Comparison of ENCODE assay signal across 24 cellular contexts in genomic region chr2:42129947-42130346, GRCh38. TPM values are rescaled to one million over a fixed set of nuclear protein-coding genes. Genes with fewer than 3 reads are reported as not detected.
DNase-seq lines count a peak whose midpoint lies in the region; ATAC-seq and TF ChIP-seq lines count a peak whose summit lies in the region.
"Had no signal": no experiment of that assay in that cellular context is flagged by ENCODE, and none has a peak within 500 bp of the region (broad histone marks: within the 10 kb centered on the region; RNA-seq: fewer than 3 reads in every experiment).

No MANE protein-coding gene starts in this region.

- peak overlapping the region; percentile 55 for H3K27ac Mint-ChIP-seq in activated CD4-positive, alpha-beta T cell treated with anti-CD3 and anti-CD28 coated beads for 36 hours
- H3K27ac Mint-ChIP-seq in effector memory CD8-positive, alpha-beta T cell, result peak overlapping the region; percentile 96 to 98

- H3K9me3 Mint-ChIP-seq in activated CD4-positive, alpha-beta T cell treated with anti-CD3 and anti-CD28 coated beads for 36 hours (ENCODE audit: low read depth), result no peaks in the 10 kb centered on the region
- H3K9me3 Mint-ChIP-seq in effector memory CD8-positive, alpha-beta T cell, result no peaks in the 10 kb centered on the region
- H3K9me3 Mint-ChIP-seq: activated CD4-positive, alpha-beta T cell treated with anti-CD3 and anti-CD28 coated beads, Interleukin-2, amount 10 ng/mL, durations not matched to agents 7 days and 5 days; activated naive CD4-positive, alpha-beta T cell treated with anti-CD3 and anti-CD28 coated beads, Interleukin-2, amount 10 ng/mL, durations not matched to agents 7 days and 5 days; activated T-cell treated with anti-CD3 and anti-CD28 coated beads, Interleukin-2, amount 50 U/mL, for 24 hours; IgD-negative memory B cell had no signal

- peaks cover 48% of the 10 kb centered on the region for H3F3A ChIP-seq in MM.1S (ENCODE audit: insufficient read depth, low read length)

- intact Hi-C loops in activated CD4-positive, alpha-beta T cell treated with anti-CD3 and anti-CD28 coated beads for 36 hours (cut with DNase I, micrococcal nuclease), result loop anchor here in 1 of 2 experiments (2.0 kb wide), 1 partner anchor 13 kb away; no protein-coding TSS in a partner anchor

- H3K4me1 Mint-ChIP-seq in activated CD4-positive, alpha-beta T cell treated with anti-CD3 and anti-CD28 coated beads for 36 hours, result peaks cover 86% of the 10 kb centered on the region
- H3K4me1 Mint-ChIP-seq in effector memory CD8-positive, alpha-beta T cell (ENCODE audit: low read depth in 2 of 2), result peaks cover 69 to 86% of the 10 kb centered on the region in 2 donors

- POLR2A ChIA-PET in activated CD4-positive, alpha-beta T cell treated with anti-CD3 and anti-CD28 coated beads for 36 hours (lab: Charles Lee), result interaction anchor here (0.6 kb wide), 1 partner anchor 48 kb away, joined by 3 read pairs; no protein-coding TSS in a partner anchor

- H3K4me1 ChIP-seq in MM.1S (ENCODE audit: low read length), result peaks cover 64% of the 10 kb centered on the region
- H3K4me1 ChIP-seq in parathyroid adenoma, result peaks cover 60% of the 10 kb centered on the region
- H3K4me1 ChIP-seq in Karpas-422 (ENCODE audit: low read length), result peaks cover 67% of the 10 kb centered on the region

- H3K36me3 ChIP-seq in MM.1S (replicated peaks; ENCODE audit: insufficient read depth, low read length) (no peaks in the 10 kb centered on the region), parathyroid adenoma (ENCODE audit: control insufficient read depth, insufficient read depth, low read length) (no peaks in the 10 kb centered on the region), Karpas-422 (ENCODE audit: insufficient read depth, low read length) (no peaks in the 10 kb centered on the region)
- H3K36me3 ChIP-seq: uterus had no signal

- H3K9me3 ChIP-seq in MM.1S (replicated peaks; ENCODE audit: insufficient read depth, low read length) (no peaks in the 10 kb centered on the region), parathyroid adenoma (ENCODE audit: control insufficient read depth, low read length) (no peaks in the 10 kb centered on the region), Karpas-422 (ENCODE audit: low read length) (no peaks in the 10 kb centered on the region)
- H3K9me3 ChIP-seq: psoas muscle, uterus had no signal

- no peak overlapping the region for H3K4me3 Mint-ChIP-seq in activated CD4-positive, alpha-beta T cell treated with anti-CD3 and anti-CD28 coated beads for 36 hours
- peak overlapping the region; percentile 78 to 82 for H3K4me3 Mint-ChIP-seq in effector memory CD8-positive, alpha-beta T cell
- H3K4me3 Mint-ChIP-seq: activated CD4-positive, alpha-beta T cell treated with anti-CD3 and anti-CD28 coated beads, Interleukin-2, amount 10 ng/mL, durations not matched to agents 7 days and 5 days; activated T-cell treated with anti-CD3 and anti-CD28 coated beads, Interleukin-2, amount 50 U/mL, for 24 hours had no signal

- H3K36me3 Mint-ChIP-seq in activated CD4-positive, alpha-beta T cell treated with anti-CD3 and anti-CD28 coated beads for 36 hours (ENCODE audit: low read depth), result no peaks in the 10 kb centered on the region
- peaks cover 13% of the 10 kb centered on the region for H3K36me3 Mint-ChIP-seq in effector memory CD8-positive, alpha-beta T cell (ENCODE audit: insufficient read depth)
- H3K36me3 Mint-ChIP-seq: IgD-negative memory B cell had no signal

- CTCF ChIA-PET in activated CD4-positive, alpha-beta T cell treated with anti-CD3 and anti-CD28 coated beads for 36 hours (lab: Charles Lee), result interaction anchor here (0.8 to 1.2 kb wide), 3 partner anchors 9 to 103 kb away, joined by 3 read pairs; no protein-coding TSS in a partner anchor

- H3K27me3 ChIP-seq in MM.1S (replicated peaks; ENCODE audit: insufficient read depth, low read length) (no peaks in the 10 kb centered on the region), parathyroid adenoma (ENCODE audit: control insufficient read depth, insufficient read depth, low read length) (no peaks in the 10 kb centered on the region), Karpas-422 (ENCODE audit: low read length) (no peaks in the 10 kb centered on the region)
- H3K27me3 ChIP-seq: uterus had no signal

- H3K79me2 ChIP-seq in MM.1S (ENCODE audit: low read length), result no peaks in the 10 kb centered on the region
- no peaks in the 10 kb centered on the region for H3K79me2 ChIP-seq in parathyroid adenoma
- H3K79me2 ChIP-seq in Karpas-422 (ENCODE audit: low read length), result no peaks in the 10 kb centered on the region

- no peak for TF ChIP-seq CTCF in MM.1S (IDR thresholded peaks at IDR 0.05; ENCODE audit: low read length)
- no peak for TF ChIP-seq CTCF in parathyroid adenoma (IDR thresholded peaks at IDR 0.05)

- ATAC-seq in activated CD4-positive, alpha-beta T cell treated with anti-CD3 and anti-CD28 coated beads for 36 hours, result no peak
- no peak for ATAC-seq in effector memory CD8-positive, alpha-beta T cell (replicated peaks)
- ATAC-seq: left ventricle myocardium superior, psoas muscle had no signal

- H3K27ac ChIP-seq in MM.1S (ENCODE audit: low read length) (peak overlapping the region; percentile 98), parathyroid adenoma (peak overlapping the region; percentile 93), Karpas-422 (ENCODE audit: low read length) (no peak overlapping the region)
- H3K27ac ChIP-seq: coronary artery, psoas muscle had no signal

- peak overlapping the region; percentile 68; the same call in 1 of the 2 replicates for H3K9ac ChIP-seq in MM.1S (ENCODE audit: low read length)
- H3K9ac ChIP-seq in parathyroid adenoma, result no peak overlapping the region
- H3K9ac ChIP-seq in Karpas-422 (ENCODE audit: low read length), result no peak overlapping the region

- DNase-seq in activated CD4-positive, alpha-beta T cell treated with anti-CD3 and anti-CD28 coated beads for 36 hours, result no peak
- DNase-seq in activated CD4-positive, alpha-beta T cell treated with anti-CD3 and anti-CD28 coated beads, Interleukin-2, amount 50 U/mL, for 4 hours, result no peak
- DNase-seq in MM.1S (no peak), Karpas-422 (no peak), AML-193 (lab: John Stamatoyannopoulos, UW) (no peak), mucosa of gallbladder (ENCODE audit: low spot score) (no peak)
- DNase-seq in effector memory CD8-positive, alpha-beta T cell, result no peak
- DNase-seq: 8988T; activated CD4-positive, alpha-beta T cell treated with anti-CD3 and anti-CD28 coated beads, Interleukin-2, amount 10 ng/mL, durations not matched to agents 7 days and 5 days; activated naive CD4-positive, alpha-beta T cell treated with anti-CD3 and anti-CD28 coated beads, Interleukin-2, amount 10 ng/mL, durations not matched to agents 7 days and 5 days; activated T-cell treated with anti-CD3 and anti-CD28 coated beads, Interleukin-2, amount 50 U/mL, for 24 hours; DMS79; left ventricle myocardium superior; MV-4-11; NCI-H1930; NCI-H446 treated with DMSO at 0.1 percent for 48 hours; psoas muscle; RPMI8226; stimulated activated CD4-positive, alpha-beta T cell treated with anti-CD3 and anti-CD28 coated beads, Interleukin-4, amount 100 ng/mL, for 1 hour; uterus had no signal

- no peaks in the 10 kb centered on the region for H3K27me3 Mint-ChIP-seq in activated CD4-positive, alpha-beta T cell treated with anti-CD3 and anti-CD28 coated beads for 36 hours
- no peaks in the 10 kb centered on the region for H3K27me3 Mint-ChIP-seq in effector memory CD8-positive, alpha-beta T cell
- H3K27me3 Mint-ChIP-seq: activated CD4-positive, alpha-beta T cell treated with anti-CD3 and anti-CD28 coated beads, Interleukin-2, amount 10 ng/mL, durations not matched to agents 7 days and 5 days; activated naive CD4-positive, alpha-beta T cell treated with anti-CD3 and anti-CD28 coated beads, Interleukin-2, amount 10 ng/mL, durations not matched to agents 7 days and 5 days; activated T-cell treated with anti-CD3 and anti-CD28 coated beads, Interleukin-2, amount 50 U/mL, for 24 hours had no signal

- H3K9me2 ChIP-seq in MM.1S (replicated peaks; ENCODE audit: insufficient read depth, low read length) (no peaks in the 10 kb centered on the region), Karpas-422 (replicated peaks; ENCODE audit: insufficient read depth, low read length) (no peaks in the 10 kb centered on the region)

- H3K4me2 ChIP-seq in MM.1S (ENCODE audit: low read depth, low read length) (peak overlapping the region; percentile 81), parathyroid adenoma (ENCODE audit: low read length) (no peak overlapping the region), Karpas-422 (ENCODE audit: low read depth, low read length, poor library complexity, severe bottlenecking) (no peak overlapping the region)

- H4K20me1 ChIP-seq in MM.1S (ENCODE audit: insufficient read depth, low read length) (no peaks in the 10 kb centered on the region), Karpas-422 (ENCODE audit: insufficient read depth, low read depth, low read length) (no peaks in the 10 kb centered on the region)

- H3K4me3 ChIP-seq in MM.1S (ENCODE audit: low read length), result no peak overlapping the region
- no peak overlapping the region for H3K4me3 ChIP-seq in parathyroid adenoma (ENCODE audit: low read depth, low read length)
- H3K4me3 ChIP-seq in Karpas-422 (ENCODE audit: low read length), result no peak overlapping the region
- H3K4me3 ChIP-seq: coronary artery, psoas muscle, skin epidermis, uterus had no signal

- H2AFZ ChIP-seq in MM.1S (ENCODE audit: low read length) (peak overlapping the region; percentile 49; the same call in 1 of the 2 replicates), parathyroid adenoma (no peak overlapping the region), Karpas-422 (ENCODE audit: low read length) (no peak overlapping the region)

RNA-seq across cellular contexts. Expression of gene EML4, which starts 39.2 kb away (rescaled TPM):
- 10 to 100 TPM; 72.1 to 74.1 TPM for total RNA-seq in activated CD4-positive, alpha-beta T cell treated with anti-CD3 and anti-CD28 coated beads for 36 hours
- total RNA-seq in Karpas-422 (2014; rRNA removed; shearing (Covaris generic); ENCODE audit: low replicate concordance), result 61.1 and 74.8 TPM in 2 replicates
- 111 TPM for total RNA-seq in mucosa of gallbladder
